ENCODE assay signal across 19 cellular contexts in genomic region chr11:65945941-65946558, GRCh38. TPM values are rescaled to one million over a fixed set of nuclear protein-coding genes. Genes with fewer than 3 reads are reported as not detected.
"Had no signal": no experiment of that assay in that cellular context is flagged by ENCODE, and none has a peak within 500 bp of the region (broad histone marks: within the 10 kb centered on the region; RNA-seq: fewer than 3 reads in every experiment).

No MANE protein-coding gene starts in this region.

- H3K4me3 Mint-ChIP-seq: activated CD4-positive, alpha-beta T cell treated with anti-CD3 and anti-CD28 coated beads, Interleukin-2, amount 10 ng/mL, durations not matched to agents 7 days and 5 days; activated naive CD8-positive, alpha-beta T cell treated with anti-CD3 and anti-CD28 coated beads for 36 hours; activated T-helper 1 cell treated with anti-CD3 and anti-CD28 coated beads, Interleukin-12 subunit alpha, Interleukin-12 subunit beta, Interleukin-2, Interleukin-4 antibody, amounts not matched to agents 30 ng/mL and 10 ng/mL and 1 ng/mL, durations not matched to agents 14 hours and 24 hours and 36 hours; memory B cell; naive thymus-derived CD8-positive, alpha-beta T cell; T-helper 2 cell treated with Interferon-gamma antibody and Interleukin-4, amounts not matched to agents 5 μg/mL and 100 μg/mL, for 36 hours had no signal

- H3K36me3 ChIP-seq: colonic mucosa, ovary, stomach, upper lobe of left lung had no signal

- ATAC-seq: body of pancreas; left ventricle myocardium superior; naive thymus-derived CD8-positive, alpha-beta T cell; sciatic nerve had no signal

- H3K4me1 ChIP-seq: body of pancreas, colonic mucosa, stomach, testis, upper lobe of left lung had no signal

- H3K27me3 Mint-ChIP-seq: activated naive CD8-positive, alpha-beta T cell treated with anti-CD3 and anti-CD28 coated beads for 36 hours; memory B cell had no signal

- H3K9me3 ChIP-seq: body of pancreas, colonic mucosa, ovary, stomach, testis, upper lobe of left lung had no signal

- H3K27ac Mint-ChIP-seq: activated CD4-positive, alpha-beta T cell treated with anti-CD3 and anti-CD28 coated beads, Interleukin-2, amount 10 ng/mL, durations not matched to agents 7 days and 5 days; activated naive CD8-positive, alpha-beta T cell treated with anti-CD3 and anti-CD28 coated beads for 36 hours; activated T-helper 1 cell treated with anti-CD3 and anti-CD28 coated beads, Interleukin-12 subunit alpha, Interleukin-12 subunit beta, Interleukin-2, Interleukin-4 antibody, amounts not matched to agents 30 ng/mL and 10 ng/mL and 1 ng/mL, durations not matched to agents 14 hours and 24 hours and 36 hours; memory B cell; naive thymus-derived CD8-positive, alpha-beta T cell; T-helper 2 cell treated with Interferon-gamma antibody and Interleukin-4, amounts not matched to agents 5 μg/mL and 100 μg/mL, for 36 hours had no signal

- DNase-seq: activated CD4-positive, alpha-beta T cell treated with anti-CD3 and anti-CD28 coated beads, Interleukin-2, amount 10 ng/mL, durations not matched to agents 7 days and 5 days; activated naive CD8-positive, alpha-beta T cell treated with anti-CD3 and anti-CD28 coated beads for 36 hours; amygdala; body of pancreas; central memory CD4-positive, alpha-beta T cell; colonic mucosa; effector CD8-positive, alpha-beta T cell; head of caudate nucleus; left ventricle myocardium superior; naive thymus-derived CD8-positive, alpha-beta T cell; ovary; stomach; testis; upper lobe of left lung had no signal

- H3K27me3 ChIP-seq: body of pancreas, colonic mucosa, ovary, testis, upper lobe of left lung had no signal

- H3K9me3 Mint-ChIP-seq: activated CD4-positive, alpha-beta T cell treated with anti-CD3 and anti-CD28 coated beads, Interleukin-2, amount 10 ng/mL, durations not matched to agents 7 days and 5 days; activated naive CD8-positive, alpha-beta T cell treated with anti-CD3 and anti-CD28 coated beads for 36 hours; activated T-helper 1 cell treated with anti-CD3 and anti-CD28 coated beads, Interleukin-12 subunit alpha, Interleukin-12 subunit beta, Interleukin-2, Interleukin-4 antibody, amounts not matched to agents 30 ng/mL and 10 ng/mL and 1 ng/mL, durations not matched to agents 14 hours and 24 hours and 36 hours; memory B cell; naive thymus-derived CD8-positive, alpha-beta T cell; T-helper 2 cell treated with Interferon-gamma antibody and Interleukin-4, amounts not matched to agents 5 μg/mL and 100 μg/mL, for 36 hours had no signal

- H3K4me3 ChIP-seq: body of pancreas, colonic mucosa, ovary, stomach, testis, upper lobe of left lung had no signal

- H3K4me1 Mint-ChIP-seq: activated naive CD8-positive, alpha-beta T cell treated with anti-CD3 and anti-CD28 coated beads for 36 hours had no signal

- H3K27ac ChIP-seq: body of pancreas, colonic mucosa, ovary, stomach, testis, upper lobe of left lung had no signal

RNA-seq across cellular contexts. Expression of gene TSGA10IP, which starts 0.8 kb away (rescaled TPM):
- polyA plus RNA-seq: fibroblast of lung; naive thymus-derived CD8-positive, alpha-beta T cell; ovary; stomach had no signal
